20 cellular contexts compared by ENCODE assay signal in genomic region chr17:58039975-58040374, GRCh38.
"Had no signal": no experiment of that assay in that cellular context is flagged by ENCODE, and none has a peak within 500 bp of the region (broad histone marks: within the 10 kb centered on the region; RNA-seq: fewer than 3 reads in every experiment).

No MANE protein-coding gene starts in this region.

- DNase-seq: effector memory CD8-positive, alpha-beta T cell; erythroblast; heart left ventricle; hippocampal formation; mucosa of descending colon; naive thymus-derived CD8-positive, alpha-beta T cell; posterior cingulate gyrus; right cardiac atrium; small intestine; stimulated activated CD4-positive, alpha-beta T cell treated with anti-CD3 and anti-CD28 coated beads, Interleukin-2, amount 100 ng/mL, for 48 hours; stimulated activated CD8-positive, alpha-beta memory T cell treated with anti-CD3 and anti-CD28 coated beads, Interleukin-4, amount 100 ng/mL, for 48 hours; stimulated activated naive CD8-positive, alpha-beta T cell treated with anti-CD3 and anti-CD28 coated beads, Interleukin-15, Interleukin-2, amounts not matched to agents 100 U/mL and 50 U/mL, for 24 hours; thyroid gland; upper lobe of left lung had no signal

- H3K4me1 ChIP-seq: heart left ventricle, suprapubic skin, thyroid gland, upper lobe of left lung, vagina had no signal

- H3K4me3 ChIP-seq: heart left ventricle, mucosa of descending colon, suprapubic skin, thyroid gland, upper lobe of left lung, vagina had no signal

- H3K9me3 ChIP-seq: heart left ventricle, mucosa of descending colon, suprapubic skin, thyroid gland, upper lobe of left lung, vagina had no signal

- ATAC-seq: effector memory CD8-positive, alpha-beta T cell; heart left ventricle; left lobe of liver; mucosa of descending colon; naive thymus-derived CD8-positive, alpha-beta T cell; right cardiac atrium; stimulated activated effector memory CD8-positive, alpha-beta T cell treated with anti-CD3 and anti-CD28 coated beads, Interleukin-12 subunit alpha, Interleukin-12 subunit beta, amount 100 ng/mL, for 72 hours; stimulated activated naive CD8-positive, alpha-beta T cell treated with anti-CD3 and anti-CD28 coated beads, Interleukin-15, Interleukin-2, amounts not matched to agents 100 U/mL and 50 U/mL, for 24 hours had no signal

- H3K27ac ChIP-seq: heart left ventricle, suprapubic skin, thyroid gland, upper lobe of left lung, vagina had no signal

- H3K36me3 ChIP-seq: heart left ventricle, suprapubic skin, thyroid gland, upper lobe of left lung, vagina had no signal

- FAIRE-seq: colon, frontal cortex, small intestine had no signal

- H3K27me3 ChIP-seq: suprapubic skin, thyroid gland, upper lobe of left lung, vagina had no signal
